ENCODE assay signal across 1 cellular context in genomic region chr12:92756905-92757598, GRCh38.
TF ChIP-seq lines count a peak whose summit lies in the region.

No MANE protein-coding gene starts in this region.

TF ChIP-seq in HEK293, 187 proteins besides CTCF, POLR2A, EP300 and RAD21 (continued from another document):
- no peak for TF ChIP-seq ZNF148 (tag by site-specific recombination; IDR thresholded peaks at IDR 0.05; ENCODE audit: borderline replicate concordance)
